8 cellular contexts compared by ENCODE assay signal in the genomic region with DNA sequence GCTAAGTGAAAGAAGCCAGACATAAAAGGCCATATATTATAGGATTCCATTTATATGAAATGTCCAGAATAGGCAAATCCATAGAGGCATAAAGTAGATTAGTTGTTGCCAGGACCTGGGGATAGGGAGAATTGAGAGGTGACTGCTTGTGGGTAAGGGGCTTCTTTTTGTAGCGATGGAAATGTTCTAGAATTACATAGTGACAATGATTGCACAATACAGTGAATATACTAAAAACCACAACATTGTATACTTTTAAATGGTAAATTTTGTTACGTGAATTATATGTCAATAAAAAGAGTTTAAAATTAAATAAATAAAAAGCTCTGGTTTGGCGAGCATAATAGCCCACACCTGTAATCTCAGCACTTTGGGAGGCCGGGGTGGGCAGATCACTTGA.
"Had no signal": no experiment of that assay in that cellular context is flagged by ENCODE, and none has a peak within 500 bp of the region (broad histone marks: within the 10 kb centered on the region; RNA-seq: fewer than 3 reads in every experiment).

No MANE protein-coding gene starts in this region.

- DNase-seq: GDM1, GF-D8 had no signal

- FAIRE-seq: G401.6, GM12878, GM12891, GM12892, GM18507, GM19239 had no signal

- H3K4me3 ChIP-seq: GM12878 had no signal

- ATAC-seq: GM12878 had no signal
